Comparison of ENCODE assay signal across 1 cellular context in genomic region chr11:77095551-77096490, GRCh38.
TF ChIP-seq lines count a peak whose summit lies in the region.

No MANE protein-coding gene starts in this region.

TF ChIP-seq in HepG2, 621 proteins besides CTCF, POLR2A, EP300 and RAD21 (continued from another document and continues in another):
- TF ChIP-seq ATF5 (CRISPR knock-in tag; IDR thresholded peaks at IDR 0.05; ENCODE audit: low read depth) (no peak), HNF4A (CRISPR knock-in tag; IDR thresholded peaks at IDR 0.05) (peak; percentile 87), RFX1 (IDR thresholded peaks at IDR 0.05) (no peak), ZFP90 (CRISPR knock-in tag; IDR thresholded peaks at IDR 0.05; ENCODE audit: borderline replicate concordance) (peak; percentile 43; the same call in 1 of the 2 replicates), ZNF124 (CRISPR knock-in tag; IDR thresholded peaks at IDR 0.05) (no peak), ZNF703 (CRISPR knock-in tag; IDR thresholded peaks at IDR 0.05; ENCODE audit: borderline replicate concordance) (no peak), ZNF12 (CRISPR knock-in tag; IDR thresholded peaks at IDR 0.05) (no peak), KLF11 (CRISPR knock-in tag; IDR thresholded peaks at IDR 0.05) (no peak), ZNF746 (CRISPR knock-in tag; IDR thresholded peaks at IDR 0.05) (no peak), SMAD1 (CRISPR knock-in tag; IDR thresholded peaks at IDR 0.05; ENCODE audit: borderline replicate concordance, low read depth) (peak; percentile 81; the same call in 1 of the 2 replicates), ZBTB42 (CRISPR knock-in tag; IDR thresholded peaks at IDR 0.05) (no peak), ZBTB7B (CRISPR knock-in tag; IDR thresholded peaks at IDR 0.05) (peak; percentile 89), KDM3A (CRISPR knock-in tag; IDR thresholded peaks at IDR 0.05; ENCODE audit: low read depth) (peak; percentile 48; the same call in 1 of the 2 replicates), HIVEP1 (CRISPR knock-in tag; IDR thresholded peaks at IDR 0.05) (no peak), EHMT2 (IDR thresholded peaks at IDR 0.05; ENCODE audit: borderline replicate concordance, low read depth, low read length) (no peak), IRX3 (CRISPR knock-in tag; IDR thresholded peaks at IDR 0.05; ENCODE audit: borderline replicate concordance, low read depth) (no peak), ATF7 (IDR thresholded peaks at IDR 0.05) (no peak), ATF7 (CRISPR knock-in tag; IDR thresholded peaks at IDR 0.05) (no peak), ZNF3 (CRISPR knock-in tag; IDR thresholded peaks at IDR 0.05) (no peak), ZNF607 (CRISPR knock-in tag; IDR thresholded peaks at IDR 0.05; ENCODE audit: borderline replicate concordance) (0 out of 2 replicates have a peak, but pooled peaks have one; percentile 7), ZNF710 (CRISPR knock-in tag; IDR thresholded peaks at IDR 0.05; ENCODE audit: borderline replicate concordance) (no peak), MAF1 (CRISPR knock-in tag; IDR thresholded peaks at IDR 0.05; ENCODE audit: borderline replicate concordance) (0 out of 2 replicates have a peak, but pooled peaks have one; percentile 56), ZBTB21 (CRISPR knock-in tag; IDR thresholded peaks at IDR 0.05) (no peak), HOXD1 (CRISPR knock-in tag; IDR thresholded peaks at IDR 0.05) (no peak), ZNF552 (CRISPR knock-in tag; IDR thresholded peaks at IDR 0.05; ENCODE audit: borderline replicate concordance) (no peak), ZNF576 (CRISPR knock-in tag; IDR thresholded peaks at IDR 0.05) (no peak), SP5 (CRISPR knock-in tag; IDR thresholded peaks at IDR 0.05; ENCODE audit: borderline replicate concordance, low read depth) (peak; percentile 49; the same call in 1 of the 2 replicates), TMF1 (CRISPR knock-in tag; IDR thresholded peaks at IDR 0.05; ENCODE audit: low read depth) (peak; percentile 30; the same call in 1 of the 2 replicates), ZBTB33 (CRISPR knock-in tag; IDR thresholded peaks at IDR 0.05) (peak; percentile 19; the same call in 1 of the 2 replicates), ZNF251 (CRISPR knock-in tag; IDR thresholded peaks at IDR 0.05) (no peak), MAFK (conservative IDR thresholded peaks at IDR 0.05 in 1 of 2, IDR thresholded peaks at IDR 0.05 in 1 of 2; ENCODE audit: low read length in 2 of 2) (no peak), THAP7 (CRISPR knock-in tag; IDR thresholded peaks at IDR 0.05) (peak; percentile 73; the same call in 1 of the 2 replicates), BRF2 (CRISPR knock-in tag; IDR thresholded peaks at IDR 0.05) (no peak), GABPB1 (CRISPR knock-in tag; IDR thresholded peaks at IDR 0.05) (peak; percentile 68), NR2C2 (CRISPR knock-in tag; IDR thresholded peaks at IDR 0.05; ENCODE audit: borderline replicate concordance) (peak; percentile 40; the same call in 1 of the 2 replicates), RNF219 (CRISPR knock-in tag; IDR thresholded peaks at IDR 0.05) (no peak), ZNF75D (CRISPR knock-in tag; IDR thresholded peaks at IDR 0.05; ENCODE audit: borderline replicate concordance) (no peak), PRDM15 (CRISPR knock-in tag; IDR thresholded peaks at IDR 0.05) (no peak), STAT6 (CRISPR knock-in tag; IDR thresholded peaks at IDR 0.05; ENCODE audit: borderline replicate concordance) (no peak), ZNF513 (CRISPR knock-in tag; conservative IDR thresholded peaks at IDR 0.05) (no peak)
